Comparison of ENCODE assay signal across 7 cellular contexts in genomic region chr7:47647213-47647985, GRCh38.
DNase-seq lines count a peak whose midpoint lies in the region; ATAC-seq and TF ChIP-seq lines count a peak whose summit lies in the region.

No MANE protein-coding gene starts in this region.

- H2BK5ac ChIP-seq in neuronal stem cell (ENCODE audit: low read length) = no peak overlapping the region

- peak overlapping the region; percentile 23 for H2BK15ac ChIP-seq in neuronal stem cell (ENCODE audit: low read length)

- H3K9me3 Mint-ChIP-seq in T-cell = peaks cover 6 to 14% (median 8%) of the 10 kb centered on the region in 3 donors
- peaks cover 12% of the 10 kb centered on the region for H3K9me3 Mint-ChIP-seq in glutamatergic neuron (ENCODE audit: unreplicated experiment)
- peaks cover 16% of the 10 kb centered on the region for H3K9me3 Mint-ChIP-seq in activated CD4-positive, alpha-beta memory T cell treated with anti-CD3 and anti-CD28 coated beads for 36 hours

- no peak overlapping the region for H3K4me2 ChIP-seq in neuronal stem cell (ENCODE audit: insufficient read depth, low read length, poor library complexity, severe bottlenecking)

- H2BK120ac ChIP-seq in neuronal stem cell (ENCODE audit: low read depth, low read length) = no peak overlapping the region

- POLR2A ChIA-PET in T-cell (lab: Charles Lee) = no interaction called here
- POLR2A ChIA-PET in activated CD4-positive, alpha-beta memory T cell treated with anti-CD3 and anti-CD28 coated beads for 36 hours (lab: Charles Lee) = no interaction called here

- H3K18ac ChIP-seq in neuronal stem cell (ENCODE audit: low read length) = peak overlapping the region; percentile 25

- H3K4me3 ChIP-seq in neuronal stem cell (ENCODE audit: low read length in 2 of 2) = no peak overlapping the region

- H3K4me1 Mint-ChIP-seq in T-cell (peaks cover 14 to 22% (median 17%) of the 10 kb centered on the region in 3 donors), glutamatergic neuron (ENCODE audit: low read depth, unreplicated experiment) (peaks cover 2% of the 10 kb centered on the region)
- H3K4me1 Mint-ChIP-seq in activated CD4-positive, alpha-beta memory T cell treated with anti-CD3 and anti-CD28 coated beads for 36 hours (ENCODE audit: low read depth) = no peaks in the 10 kb centered on the region

- no peak overlapping the region for H2AK5ac ChIP-seq in neuronal stem cell (ENCODE audit: low read depth, low read length)

- no peak overlapping the region for H3K23ac ChIP-seq in neuronal stem cell (ENCODE audit: low read depth, low read length, poor library complexity)

- ATAC-seq in GM18907 (IDR thresholded peaks at IDR 0.05; ENCODE audit: unreplicated experiment) = peak; percentile 66
- ATAC-seq in HG02623 (IDR thresholded peaks at IDR 0.05; ENCODE audit: unreplicated experiment) = peak; percentile 72
- ATAC-seq in T-cell (replicated peaks in 1 of 4) = peak; percentile 62 to 81 (median 74)

- H3K14ac ChIP-seq in neuronal stem cell (ENCODE audit: low read length) = no peak overlapping the region

- peaks cover 0 to 2% (median 0%) of the 10 kb centered on the region in 3 experiments for H3K27me3 ChIP-seq in neuronal stem cell (ENCODE audit: control insufficient read depth in 3 of 3, insufficient read depth in 3 of 3, low read depth in 1 of 3, low read length in 3 of 3)

- no CpG with 5 or more reads among the region's 8 CpGs for WGBS in neuronal stem cell (ENCODE audit: extremely low coverage in 2 of 2, insufficient read length in 2 of 2, insufficient replicate concordance in 1 of 2), 2 donors

- no peaks in the 10 kb centered on the region for H3K9me3 ChIP-seq in neuronal stem cell (replicated peaks in 1 of 2; ENCODE audit: control insufficient read depth in 2 of 2, insufficient read depth in 1 of 2, low read depth in 1 of 2, low read length in 2 of 2)

- CTCF ChIA-PET in T-cell (lab: Charles Lee) = no interaction called here
- CTCF ChIA-PET in activated CD4-positive, alpha-beta memory T cell treated with anti-CD3 and anti-CD28 coated beads for 36 hours (lab: Charles Lee) = no interaction called here

- TF ChIP-seq CTCF in glutamatergic neuron (IDR thresholded peaks at IDR 0.05; ENCODE audit: partially characterized antibody, unreplicated experiment) = no peak

- no peak overlapping the region for H3K27ac ChIP-seq in neuronal stem cell (replicated peaks; ENCODE audit: low read length)

- H4K91ac ChIP-seq in neuronal stem cell (ENCODE audit: low read depth, low read length, poor library complexity) = no peak overlapping the region

- H3K4me3 Mint-ChIP-seq in T-cell = peak overlapping the region; percentile 5 to 71 (median 17)
- no peak overlapping the region for H3K4me3 Mint-ChIP-seq in glutamatergic neuron (ENCODE audit: unreplicated experiment)
- H3K4me3 Mint-ChIP-seq in activated CD4-positive, alpha-beta memory T cell treated with anti-CD3 and anti-CD28 coated beads for 36 hours = no peak overlapping the region

- H3K27ac Mint-ChIP-seq in T-cell (peak overlapping the region; percentile 65 to 66), glutamatergic neuron (ENCODE audit: unreplicated experiment) (no peak overlapping the region)
- no peak overlapping the region for H3K27ac Mint-ChIP-seq in activated CD4-positive, alpha-beta memory T cell treated with anti-CD3 and anti-CD28 coated beads for 36 hours

- H3K36me3 ChIP-seq in neuronal stem cell (replicated peaks in 1 of 2; ENCODE audit: control insufficient read depth in 2 of 2, insufficient read depth in 2 of 2, low read length in 2 of 2) = no peaks in the 10 kb centered on the region

- DNase-seq in T-cell (peak in 13 of 34 experiments; percentile 2 to 28 (median 6)), neuronal stem cell (ENCODE audit: low spot score) (no peak), glutamatergic neuron (no peak), HPDE6-E6E7 (ENCODE audit: extremely low spot score) (no peak)
- DNase-seq in activated CD4-positive, alpha-beta memory T cell treated with anti-CD3 and anti-CD28 coated beads for 36 hours = no peak

- H3K9ac ChIP-seq in neuronal stem cell (ENCODE audit: low read depth, low read length, poor library complexity) = no peak overlapping the region

- H3K36me3 Mint-ChIP-seq in T-cell = no peaks in the 10 kb centered on the region
- peaks cover 13% of the 10 kb centered on the region for H3K36me3 Mint-ChIP-seq in glutamatergic neuron (ENCODE audit: unreplicated experiment)
- H3K36me3 Mint-ChIP-seq in activated CD4-positive, alpha-beta memory T cell treated with anti-CD3 and anti-CD28 coated beads for 36 hours = no peaks in the 10 kb centered on the region

- no peaks in the 10 kb centered on the region for H3K79me1 ChIP-seq in neuronal stem cell (ENCODE audit: low read depth, low read length)

- H4K8ac ChIP-seq in neuronal stem cell (ENCODE audit: low read depth, low read length) = no peak overlapping the region

- no peak overlapping the region for H3K4ac ChIP-seq in neuronal stem cell (ENCODE audit: low read length)

- H2AFZ ChIP-seq in neuronal stem cell (ENCODE audit: low read length) = peak overlapping the region; percentile 59

- peaks cover 2 to 11% of the 10 kb centered on the region in 2 donors for H3K4me1 ChIP-seq in neuronal stem cell (ENCODE audit: control insufficient read depth in 2 of 2, insufficient read depth in 1 of 2, low read depth in 1 of 2, low read length in 2 of 2)

- no peaks in the 10 kb centered on the region for H3K27me3 Mint-ChIP-seq in T-cell
- H3K27me3 Mint-ChIP-seq in glutamatergic neuron (ENCODE audit: unreplicated experiment) = peaks cover 4% of the 10 kb centered on the region
- H3K27me3 Mint-ChIP-seq in activated CD4-positive, alpha-beta memory T cell treated with anti-CD3 and anti-CD28 coated beads for 36 hours = no peaks in the 10 kb centered on the region

- intact Hi-C loops in activated CD4-positive, alpha-beta memory T cell treated with anti-CD3 and anti-CD28 coated beads for 36 hours (cut with micrococcal nuclease) = no loop called here

- peak overlapping the region; percentile 51 for H2BK12ac ChIP-seq in neuronal stem cell (ENCODE audit: low read length)

Comparison
In these comparisons a context has a peak if more than half of its experiments do, and no peak if none do; other contexts are left out.
1. H3K27ac Mint-ChIP-seq: peak in T-cell (2 of 2); none in glutamatergic neuron (single experiment) and activated CD4-positive, alpha-beta memory T cell treated with anti-CD3 and anti-CD28 coated beads for 36 hours (single experiment).
2. H3K4me3 Mint-ChIP-seq: peak in T-cell (3 of 3); none in glutamatergic neuron (single experiment) and activated CD4-positive, alpha-beta memory T cell treated with anti-CD3 and anti-CD28 coated beads for 36 hours (single experiment).
3. Peak in every context shown above with its lines, with median percentiles within 50 percentile points of each other: ATAC-seq.